ENCODE assay signal across 1 cellular context in genomic region chr2:6921321-6921922, GRCh38.
A peak's percentile ranks its signal among the peaks of the same experiment; 100 is the strongest.
TF ChIP-seq lines count a peak whose summit lies in the region.

No MANE protein-coding gene starts in this region.

TF ChIP-seq in HepG2, 621 proteins besides CTCF, POLR2A, EP300 and RAD21 (continued from another document and continues in another):
- TF ChIP-seq ZNF780A (CRISPR knock-in tag; IDR thresholded peaks at IDR 0.05): no peak; the same call in 1 of the 2 replicates
- no peak for TF ChIP-seq ZNF484 (CRISPR knock-in tag; IDR thresholded peaks at IDR 0.05; ENCODE audit: borderline replicate concordance, low read depth)
- 0 out of 2 replicates have a peak, but pooled peaks have one; percentile 21 for TF ChIP-seq CCDC6 (CRISPR knock-in tag; IDR thresholded peaks at IDR 0.05)
- TF ChIP-seq AHR (CRISPR knock-in tag; IDR thresholded peaks at IDR 0.05): peak; percentile 75; the same call in 1 of the 2 replicates
- TF ChIP-seq ZBTB8A (CRISPR knock-in tag; IDR thresholded peaks at IDR 0.05; ENCODE audit: borderline replicate concordance, low read depth): no peak
- TF ChIP-seq DRAP1 (CRISPR knock-in tag; IDR thresholded peaks at IDR 0.05): peak; percentile 42
- TF ChIP-seq AHDC1 (CRISPR knock-in tag; IDR thresholded peaks at IDR 0.05; ENCODE audit: borderline replicate concordance): no peak; the same call in 1 of the 2 replicates
- no peak for TF ChIP-seq AKNA (CRISPR knock-in tag; IDR thresholded peaks at IDR 0.05; ENCODE audit: borderline replicate concordance)
- no peak; the same call in 1 of the 2 replicates for TF ChIP-seq SALL2 (CRISPR knock-in tag; IDR thresholded peaks at IDR 0.05)
- no peak for TF ChIP-seq SAFB2 (CRISPR knock-in tag; IDR thresholded peaks at IDR 0.05; ENCODE audit: borderline replicate concordance, low read depth)
- TF ChIP-seq ARID2 (CRISPR knock-in tag; IDR thresholded peaks at IDR 0.05; ENCODE audit: borderline replicate concordance): no peak
- TF ChIP-seq MXD4 (CRISPR knock-in tag; IDR thresholded peaks at IDR 0.05): peak; percentile 64; the same call in 1 of the 2 replicates
- 0 out of 2 replicates have a peak, but pooled peaks have one; percentile 23 for TF ChIP-seq KMT2B (CRISPR knock-in tag; IDR thresholded peaks at IDR 0.05)
- TF ChIP-seq ZNF768 (CRISPR knock-in tag; IDR thresholded peaks at IDR 0.05): peak; percentile 32; the same call in 1 of the 2 replicates
- TF ChIP-seq THAP9 (CRISPR knock-in tag; IDR thresholded peaks at IDR 0.05; ENCODE audit: borderline replicate concordance): peak; percentile 41; the same call in 1 of the 2 replicates
- peak; percentile 83; the same call in 1 of the 2 replicates for TF ChIP-seq HINFP (CRISPR knock-in tag; IDR thresholded peaks at IDR 0.05; ENCODE audit: low read depth)
- no peak for TF ChIP-seq SSRP1 (CRISPR knock-in tag; IDR thresholded peaks at IDR 0.05)
- TF ChIP-seq SIN3B (IDR thresholded peaks at IDR 0.05; ENCODE audit: low read length): peak; percentile 76; the same call in 1 of the 2 replicates
- TF ChIP-seq MAFK (conservative IDR thresholded peaks at IDR 0.05 in 1 of 2, IDR thresholded peaks at IDR 0.05 in 1 of 2; ENCODE audit: low read length in 2 of 2): no peak
- peak; percentile 84; the same call in 1 of the 2 replicates for TF ChIP-seq KMT2A (CRISPR knock-in tag; IDR thresholded peaks at IDR 0.05)
- peak; percentile 83 for TF ChIP-seq SNAPC2 (CRISPR knock-in tag; IDR thresholded peaks at IDR 0.05)
- no peak for TF ChIP-seq FOXA1 (IDR thresholded peaks at IDR 0.05)
- no peak for TF ChIP-seq FOXA1 (CRISPR knock-in tag; IDR thresholded peaks at IDR 0.05)
- TF ChIP-seq EZH2 (conservative IDR thresholded peaks at IDR 0.05; ENCODE audit: low read depth, low read length): no peak
- no peak for TF ChIP-seq ISX (CRISPR knock-in tag; conservative IDR thresholded peaks at IDR 0.05)
- no peak for TF ChIP-seq ZNF720 (CRISPR knock-in tag; IDR thresholded peaks at IDR 0.05)
- no peak for TF ChIP-seq MZF1 (CRISPR knock-in tag; IDR thresholded peaks at IDR 0.05; ENCODE audit: borderline replicate concordance)
- TF ChIP-seq HOXD1 (CRISPR knock-in tag; IDR thresholded peaks at IDR 0.05): peak; percentile 41; the same call in 1 of the 2 replicates
- TF ChIP-seq ZBTB34 (CRISPR knock-in tag; IDR thresholded peaks at IDR 0.05): peak; percentile 68; the same call in 1 of the 2 replicates
- no peak for TF ChIP-seq ZNF513 (CRISPR knock-in tag; conservative IDR thresholded peaks at IDR 0.05)
- peak; percentile 22; the same call in 1 of the 2 replicates for TF ChIP-seq ZNF619 (CRISPR knock-in tag; IDR thresholded peaks at IDR 0.05)
- no peak for TF ChIP-seq CHCHD3 (CRISPR knock-in tag; IDR thresholded peaks at IDR 0.05)
- peak; percentile 83 for TF ChIP-seq TEAD3 (CRISPR knock-in tag; optimal IDR thresholded peaks at IDR 0.05; ENCODE audit: borderline replicate concordance)
- no peak for TF ChIP-seq ZIK1 (CRISPR knock-in tag; IDR thresholded peaks at IDR 0.05; ENCODE audit: borderline replicate concordance, low read depth)
- TF ChIP-seq RFX5 (IDR thresholded peaks at IDR 0.05; ENCODE audit: low read depth, low read length): no peak
- TF ChIP-seq ZZZ3 (CRISPR knock-in tag; IDR thresholded peaks at IDR 0.05; ENCODE audit: borderline replicate concordance): 0 out of 2 replicates have a peak, but pooled peaks have one; percentile 57
- peak; percentile 99 for TF ChIP-seq HNF4A (CRISPR knock-in tag; IDR thresholded peaks at IDR 0.05)
- peak; percentile 94 for TF ChIP-seq ZNF205 (CRISPR knock-in tag; IDR thresholded peaks at IDR 0.05)
- TF ChIP-seq ATF7 (IDR thresholded peaks at IDR 0.05): no peak
- peak; percentile 82; the same call in 1 of the 2 replicates for TF ChIP-seq ATF7 (CRISPR knock-in tag; IDR thresholded peaks at IDR 0.05)
- TF ChIP-seq SOX6 (IDR thresholded peaks at IDR 0.05): no peak
- TF ChIP-seq SOX6 (CRISPR knock-in tag; IDR thresholded peaks at IDR 0.05): peak; percentile 93
- no peak for TF ChIP-seq HNRNPLL (IDR thresholded peaks at IDR 0.05; ENCODE audit: low read depth, low read length, poor library complexity, severe bottlenecking)
- no peak for TF ChIP-seq ZNF282 (IDR thresholded peaks at IDR 0.05; ENCODE audit: partially characterized antibody)
- peak; percentile 81; the same call in 1 of the 2 replicates for TF ChIP-seq ZNF598 (CRISPR knock-in tag; IDR thresholded peaks at IDR 0.05; ENCODE audit: borderline replicate concordance)
- TF ChIP-seq GPBP1L1 (CRISPR knock-in tag; IDR thresholded peaks at IDR 0.05): no peak
- TF ChIP-seq RARA (CRISPR knock-in tag; IDR thresholded peaks at IDR 0.05): peak; percentile 100
